ENCODE assay signal across 1 cellular context in genomic region chr5:132774896-132775295, GRCh38.
TF ChIP-seq lines count a peak whose summit lies in the region.

No MANE protein-coding gene starts in this region.

TF ChIP-seq in K562, 482 proteins besides CTCF, POLR2A, EP300 and RAD21:
- TF ChIP-seq PHB (CRISPR knock-in tag; IDR thresholded peaks at IDR 0.05) (no peak), ZNF695 (CRISPR knock-in tag; IDR thresholded peaks at IDR 0.05) (no peak), MYBL2 (IDR thresholded peaks at IDR 0.05; ENCODE audit: low read depth) (no peak), MYBL2 (CRISPR knock-in tag; IDR thresholded peaks at IDR 0.05; ENCODE audit: borderline replicate concordance) (no peak), SMC3 (conservative IDR thresholded peaks at IDR 0.05; ENCODE audit: insufficient read depth, low read depth, low read length) (no peak)
